9 cellular contexts compared by ENCODE assay signal in the genomic region with DNA sequence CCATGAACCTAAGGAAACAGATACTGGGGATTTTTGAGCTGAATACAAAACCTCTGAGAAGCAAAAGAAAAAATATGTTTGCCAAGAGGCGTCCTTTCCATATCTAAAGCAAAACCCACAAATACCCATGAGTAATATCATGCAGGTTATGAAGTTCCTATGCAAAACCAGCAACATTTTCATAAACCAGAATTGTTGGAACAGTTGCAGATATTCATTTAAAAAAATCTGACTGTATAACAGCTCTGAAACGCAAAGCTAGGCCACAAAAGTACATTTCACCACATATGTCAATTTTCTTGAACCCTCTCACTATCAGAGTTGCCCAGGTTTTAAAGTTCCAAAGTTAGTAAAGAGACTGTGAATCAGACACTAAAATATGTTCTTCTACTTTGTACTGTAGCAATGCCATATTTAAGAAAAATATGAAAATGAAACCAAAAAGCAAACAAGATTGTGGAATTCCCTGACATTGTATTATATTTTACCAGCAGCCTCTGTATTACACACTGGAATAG. TPM values are rescaled to one million over a fixed set of nuclear protein-coding genes. Genes with fewer than 3 reads are reported as not detected.
A peak's percentile ranks its signal among the peaks of the same experiment; 100 is the strongest.
DNase-seq lines count a peak whose midpoint lies in the region; ATAC-seq and TF ChIP-seq lines count a peak whose summit lies in the region.
"Had no signal": no experiment of that assay in that cellular context is flagged by ENCODE, and none has a peak within 500 bp of the region (broad histone marks: within the 10 kb centered on the region; RNA-seq: fewer than 3 reads in every experiment).

No MANE protein-coding gene starts in this region.

- TF ChIP-seq EP300 in tibial nerve (IDR thresholded peaks at IDR 0.05): no peak

- peaks cover 44% of the 10 kb centered on the region for H3K4me1 Mint-ChIP-seq in activated T-helper 17 cell treated with anti-CD3 and anti-CD28 coated beads, Interleukin-2, amount 50 U/mL, for 72 hours

- H3K27me3 ChIP-seq in neutrophil (no peaks in the 10 kb centered on the region), tibial nerve (no peaks in the 10 kb centered on the region)

- H3K27ac ChIP-seq in neutrophil (peak overlapping the region; percentile 90), tibial nerve (peak overlapping the region in 1 of 4 donors; percentile 67)

- no peaks in the 10 kb centered on the region for H3K9me3 ChIP-seq in neutrophil
- H3K9me3 ChIP-seq in tibial nerve: no peaks in the 10 kb centered on the region

- H3K27ac Mint-ChIP-seq in activated T-helper 17 cell treated with anti-CD3 and anti-CD28 coated beads, Interleukin-2, amount 50 U/mL, for 72 hours: peak overlapping the region; percentile 96

- DNase-seq in pons (ENCODE audit: low spot score) (no peak), tibial nerve (ENCODE audit: low spot score in 2 of 2) (no peak), NCI-H774 (lab: John Stamatoyannopoulos, UW) (no peak)
- DNase-seq: activated CD4-positive, alpha-beta T cell treated with anti-CD3 and anti-CD28 coated beads for 48 hours had no signal

- H3K9me3 Mint-ChIP-seq in activated T-helper 17 cell treated with anti-CD3 and anti-CD28 coated beads, Interleukin-2, amount 50 U/mL, for 72 hours: no peaks in the 10 kb centered on the region

- peak overlapping the region; percentile 84 for H3K4me3 Mint-ChIP-seq in activated T-helper 17 cell treated with anti-CD3 and anti-CD28 coated beads, Interleukin-2, amount 50 U/mL, for 72 hours

- ATAC-seq in GM18511 (IDR thresholded peaks at IDR 0.05; ENCODE audit: unreplicated experiment) (peak; percentile 32), HG02884 (IDR thresholded peaks at IDR 0.05; ENCODE audit: unreplicated experiment) (peak; percentile 41), GM19023 (IDR thresholded peaks at IDR 0.05; ENCODE audit: unreplicated experiment) (no peak)
- peak; percentile 44 for ATAC-seq in activated T-helper 17 cell treated with anti-CD3 and anti-CD28 coated beads, Interleukin-2, amount 50 U/mL, for 72 hours (replicated peaks)

- H3K36me3 ChIP-seq in neutrophil (no peaks in the 10 kb centered on the region), tibial nerve (no peaks in the 10 kb centered on the region)

- H3K36me3 Mint-ChIP-seq in activated T-helper 17 cell treated with anti-CD3 and anti-CD28 coated beads, Interleukin-2, amount 50 U/mL, for 72 hours (ENCODE audit: low read depth): peaks cover 21% of the 10 kb centered on the region

- no peak for TF ChIP-seq POLR2A in tibial nerve (IDR thresholded peaks at IDR 0.05)

- TF ChIP-seq CTCF in neutrophil (IDR thresholded peaks at IDR 0.05) (no peak), tibial nerve (IDR thresholded peaks at IDR 0.05) (no peak)

- WGBS in tibial nerve, 2 donors: 31 to 37% methylated on average over 2 of the region's 2 CpGs

- H3K27me3 Mint-ChIP-seq in activated T-helper 17 cell treated with anti-CD3 and anti-CD28 coated beads, Interleukin-2, amount 50 U/mL, for 72 hours: no peaks in the 10 kb centered on the region

- H3K4me1 ChIP-seq in neutrophil (ENCODE audit: control insufficient read depth in 1 of 2, insufficient read depth in 1 of 2, low read depth in 1 of 2, low read length in 1 of 2): peaks cover 46 to 47% of the 10 kb centered on the region in 2 experiments
- peaks cover 0 to 19% (median 13%) of the 10 kb centered on the region in 4 donors for H3K4me1 ChIP-seq in tibial nerve

- no peak overlapping the region for H3K4me3 ChIP-seq in neutrophil (ENCODE audit: low read depth in 1 of 2, low read length in 1 of 2)
- no peak overlapping the region for H3K4me3 ChIP-seq in tibial nerve

RNA-seq across cellular contexts. Expression of a gene that starts 33.8 kb away (rescaled TPM):
- 100 to 1,000 TPM; 123 to 176 TPM for total RNA-seq in activated T-helper 17 cell treated with anti-CD3 and anti-CD28 coated beads, Interleukin-2, amount 50 U/mL, for 72 hours
- 10 to 100 TPM; 37.9 to 80.4 (median 59.4) TPM for total RNA-seq in tibial nerve
